In genomic region chr9:135619599-135619886, GRCh38 we compare ENCODE assay signal across 16 cellular contexts.
DNase-seq lines count a peak whose midpoint lies in the region; TF ChIP-seq lines count a peak whose summit lies in the region.
"Had no signal": no experiment of that assay in that cellular context is flagged by ENCODE, and none has a peak within 500 bp of the region (broad histone marks: within the 10 kb centered on the region; RNA-seq: fewer than 3 reads in every experiment).

No MANE protein-coding gene starts in this region.

- H3K27me3 ChIP-seq in WERI-Rb-1 (ENCODE audit: insufficient read depth, low read depth, severe bottlenecking): no peaks in the 10 kb centered on the region
- H3K27me3 ChIP-seq: BE2C had no signal

- no peaks in the 10 kb centered on the region for H3K36me3 ChIP-seq in WERI-Rb-1
- H3K36me3 ChIP-seq: BE2C had no signal

- no peak for TF ChIP-seq CTCF in WERI-Rb-1 (IDR thresholded peaks at IDR 0.05; ENCODE audit: low read depth, low read length)

- no peak overlapping the region for H3K27ac ChIP-seq in WERI-Rb-1
- H3K27ac ChIP-seq: A549, C4-2B had no signal

- DNase-seq in COLO668 (lab: John Stamatoyannopoulos, UW; ENCODE audit: unreplicated experiment): peak; percentile 58
- DNase-seq in COR-L47 (lab: John Stamatoyannopoulos, UW): peak; percentile 32
- DNase-seq in NCI-H748 (lab: John Stamatoyannopoulos, UW; ENCODE audit: unreplicated experiment): peak; percentile 88
- DNase-seq in ecto neural progenitor cell (ENCODE audit: low spot score): peak; percentile 29
- DNase-seq in stimulated activated CD8-positive, alpha-beta memory T cell treated with anti-CD3 and anti-CD28 coated beads, Interleukin-4, amount 100 ng/mL, for 48 hours: no peak
- no peak for DNase-seq in activated T-cell treated with anti-CD3 and anti-CD28 coated beads, Interleukin-2, amount 50 U/mL, for 1 hour
- no peak for DNase-seq in WERI-Rb-1
- DNase-seq: BE2C; CD4-positive, alpha-beta memory T cell; DMS 273 treated with DMSO at 0.1 percent for 48 hours; DND-41; GDM1; HCEC 1CT; HFFc6 had no signal

- H3K4me3 ChIP-seq in WERI-Rb-1 (ENCODE audit: low read depth, low read length): no peak overlapping the region
- H3K4me3 ChIP-seq: A549 had no signal

- H3K9me3 ChIP-seq in WERI-Rb-1 (ENCODE audit: severe bottlenecking): no peaks in the 10 kb centered on the region
- H3K9me3 ChIP-seq: A549, BE2C had no signal

Comparison
In these comparisons a context has a peak if more than half of its experiments do, and no peak if none do; other contexts are left out.
1. DNase-seq: peak in COLO668 (single experiment), COR-L47 (single experiment), NCI-H748 (single experiment) and ecto neural progenitor cell (single experiment); none in stimulated activated CD8-positive, alpha-beta memory T cell treated with anti-CD3 and anti-CD28 coated beads, Interleukin-4, amount 100 ng/mL, for 48 hours (single experiment), activated T-cell treated with anti-CD3 and anti-CD28 coated beads, Interleukin-2, amount 50 U/mL, for 1 hour (single experiment) and WERI-Rb-1 (single experiment).